In the genomic region with DNA sequence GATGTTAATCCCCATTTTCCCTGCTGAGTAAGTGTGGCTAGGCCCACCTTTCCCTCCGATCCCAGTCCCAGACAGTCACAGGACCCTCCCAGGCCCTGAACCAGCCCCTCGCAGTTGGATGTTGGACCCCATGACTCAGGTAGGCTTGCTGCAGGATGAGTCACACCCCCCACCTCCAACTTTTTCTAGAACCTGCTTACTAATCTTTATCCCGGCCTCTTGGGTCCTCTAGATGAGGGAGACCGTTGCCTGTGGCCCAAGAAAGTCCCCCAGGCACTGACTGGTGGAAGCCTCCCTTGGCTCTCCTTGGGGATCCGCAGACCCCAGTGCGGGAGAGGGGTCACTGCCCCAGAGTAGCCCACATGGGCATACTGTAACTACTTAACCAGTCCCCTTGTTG, we compare ENCODE assay signal across 17 cellular contexts.
DNase-seq lines count a peak whose midpoint lies in the region; ATAC-seq and TF ChIP-seq lines count a peak whose summit lies in the region.
"Had no signal": no experiment of that assay in that cellular context is flagged by ENCODE, and none has a peak within 500 bp of the region (broad histone marks: within the 10 kb centered on the region; RNA-seq: fewer than 3 reads in every experiment).

No MANE protein-coding gene starts in this region.

- H3K4me1 ChIP-seq in osteoblast (ENCODE audit: insufficient read depth, low read length), result peaks cover 52% of the 10 kb centered on the region

- H3K27me3 Mint-ChIP-seq in activated T-cell treated with anti-CD3 and anti-CD28 coated beads, Interleukin-2, amount 50 U/mL, for 4 hours (ENCODE audit: low read depth), result no peaks in the 10 kb centered on the region

- H3K4me3 Mint-ChIP-seq in activated T-cell treated with anti-CD3 and anti-CD28 coated beads, Interleukin-2, amount 50 U/mL, for 4 hours, result no peak overlapping the region
- H3K4me3 Mint-ChIP-seq: nephron progenitor cell had no signal

- peaks cover 46% of the 10 kb centered on the region for H3K4me1 Mint-ChIP-seq in activated T-cell treated with anti-CD3 and anti-CD28 coated beads, Interleukin-2, amount 50 U/mL, for 4 hours (ENCODE audit: low read depth)

- no peaks in the 10 kb centered on the region for H3K9me3 Mint-ChIP-seq in activated T-cell treated with anti-CD3 and anti-CD28 coated beads, Interleukin-2, amount 50 U/mL, for 4 hours
- H3K9me3 Mint-ChIP-seq: nephron progenitor cell had no signal

- H3K4me2 ChIP-seq in osteoblast (ENCODE audit: insufficient read depth, low read length), result no peak overlapping the region

- H3K36me3 ChIP-seq in brain microvascular endothelial cell (replicated peaks) (no peaks in the 10 kb centered on the region), osteoblast (ENCODE audit: insufficient read depth, low read length) (no peaks in the 10 kb centered on the region)
- H3K36me3 ChIP-seq: gastrocnemius medialis had no signal

- H3K4me3 ChIP-seq in brain microvascular endothelial cell (ENCODE audit: low read depth, low read length) (no peak overlapping the region), osteoblast (ENCODE audit: insufficient read depth, low read length) (no peak overlapping the region)
- H3K4me3 ChIP-seq: gastrocnemius medialis, lower lobe of right lung had no signal

- H4K20me1 ChIP-seq in osteoblast (ENCODE audit: insufficient read depth, low read length), result no peaks in the 10 kb centered on the region

- H3K79me2 ChIP-seq in osteoblast (ENCODE audit: insufficient read depth, low read length), result no peaks in the 10 kb centered on the region

- no peaks in the 10 kb centered on the region for H3K9me3 ChIP-seq in osteoblast (ENCODE audit: low read depth, low read length)
- H3K9me3 ChIP-seq: gastrocnemius medialis, lower lobe of right lung had no signal

- peak; percentile 41 to 47 for ATAC-seq in activated T-cell treated with anti-CD3 and anti-CD28 coated beads, Interleukin-2, amount 50 U/mL, for 4 hours
- ATAC-seq in HG02588 (IDR thresholded peaks at IDR 0.05; ENCODE audit: unreplicated experiment), result no peak
- ATAC-seq: gastrocnemius medialis, Panc1 had no signal

- H3K36me3 Mint-ChIP-seq in activated T-cell treated with anti-CD3 and anti-CD28 coated beads, Interleukin-2, amount 50 U/mL, for 4 hours (ENCODE audit: insufficient read depth), result no peaks in the 10 kb centered on the region

- in situ Hi-C loops in brain microvascular endothelial cell (cut with HindIII; ENCODE audit: low pct_ligation_motif_present, low sequenced_read_pairs), result no loop called here

- H2AFZ ChIP-seq in osteoblast (ENCODE audit: low read length), result no peak overlapping the region

- no peak for TF ChIP-seq CTCF in brain microvascular endothelial cell (IDR thresholded peaks at IDR 0.05; ENCODE audit: low read depth, low read length, missing control alignments)
- no peak for TF ChIP-seq CTCF in osteoblast (IDR thresholded peaks at IDR 0.05; ENCODE audit: extremely low read depth, low read depth, low read length)

- no peaks in the 10 kb centered on the region for H3K27me3 ChIP-seq in brain microvascular endothelial cell (replicated peaks)
- no peaks in the 10 kb centered on the region for H3K27me3 ChIP-seq in osteoblast (ENCODE audit: insufficient read depth, low read length)
- H3K27me3 ChIP-seq: gastrocnemius medialis had no signal

- DNase-seq in activated T-cell treated with anti-CD3 and anti-CD28 coated beads, Interleukin-2, amount 50 U/mL, for 4 hours, result no peak
- DNase-seq in activated T-cell treated with anti-CD3 and anti-CD28 coated beads for 4 hours (no peak), HT1080 (ENCODE audit: low read depth) (peak; percentile 47), brain microvascular endothelial cell (no peak), osteoblast (ENCODE audit: insufficient read length, low spot score, missing footprints) (peak; percentile 88), NCI-H1930 (lab: John Stamatoyannopoulos, UW) (no peak), occipital lobe (lab: John Stamatoyannopoulos, UW) (no peak)
- DNase-seq: amniotic stem cell, gastrocnemius medialis, KBM-7, lower lobe of right lung, NCI-H1092, NCI-H2107, nephron progenitor cell, WERI-Rb-1 had no signal

- H3K27ac ChIP-seq in brain microvascular endothelial cell (peak overlapping the region; percentile 93), osteoblast (ENCODE audit: low read depth, low read length) (peak overlapping the region; percentile 70)
- H3K27ac ChIP-seq: WERI-Rb-1 had no signal

Comparison
In these comparisons a context has a peak if more than half of its experiments do, and no peak if none do; other contexts are left out.
1. DNase-seq: peak in HT1080 (single experiment) and osteoblast (single experiment); none in activated T-cell treated with anti-CD3 and anti-CD28 coated beads, Interleukin-2, amount 50 U/mL, for 4 hours (single experiment), activated T-cell treated with anti-CD3 and anti-CD28 coated beads for 4 hours (single experiment), brain microvascular endothelial cell (single experiment), NCI-H1930 (0 of 2) and occipital lobe (single experiment).